ENCODE assay signal across 15 cellular contexts in the genomic region with DNA sequence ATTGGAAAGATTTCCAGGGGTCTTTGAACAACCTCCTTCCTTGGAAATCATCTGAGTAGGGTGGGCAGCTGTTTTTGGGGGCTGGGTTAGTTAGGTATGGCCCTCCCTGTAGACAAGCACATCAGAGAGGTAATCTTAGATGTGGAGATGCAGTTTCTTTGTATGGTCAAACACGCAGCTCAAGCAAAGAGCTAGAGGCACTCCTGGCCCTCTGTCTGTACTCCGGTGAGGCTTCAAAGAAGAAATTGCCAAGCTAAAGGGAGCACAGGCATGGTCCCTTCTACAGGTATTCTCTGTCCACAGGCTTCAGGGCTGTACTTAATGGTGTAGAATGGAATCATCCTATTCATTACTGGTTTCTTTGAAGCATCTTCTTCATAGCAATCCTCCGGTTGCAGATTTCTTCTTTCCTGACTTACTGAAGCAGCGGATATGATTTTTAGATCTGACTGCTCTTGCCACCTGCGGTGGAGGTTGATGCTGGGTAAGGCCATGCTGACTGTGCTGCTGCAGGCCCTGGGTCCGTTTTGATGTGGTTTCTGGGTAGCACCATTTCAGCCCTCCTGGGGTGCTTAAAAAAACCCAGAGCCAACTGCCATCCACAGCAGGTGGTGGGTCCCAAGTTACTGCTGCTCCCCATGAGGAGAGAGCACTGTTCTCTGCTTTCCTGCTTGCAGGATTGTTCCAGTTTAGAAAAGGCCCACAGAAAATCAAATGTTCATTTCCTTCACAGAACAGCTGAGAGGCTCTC.
DNase-seq lines count a peak whose midpoint lies in the region; ATAC-seq and TF ChIP-seq lines count a peak whose summit lies in the region.
"Had no signal": no experiment of that assay in that cellular context is flagged by ENCODE, and none has a peak within 500 bp of the region (broad histone marks: within the 10 kb centered on the region; RNA-seq: fewer than 3 reads in every experiment).

No MANE protein-coding gene starts in this region.

- H3K27me3 Mint-ChIP-seq in activated T-helper 1 cell treated with anti-CD3 and anti-CD28 coated beads, Interleukin-12 subunit alpha, Interleukin-12 subunit beta, Interleukin-2, Interleukin-4 antibody, amounts not matched to agents 30 ng/mL and 10 ng/mL and 1 ng/mL, durations not matched to agents 14 hours and 24 hours and 36 hours (ENCODE audit: insufficient read depth) = no peaks in the 10 kb centered on the region
- peaks cover 20% of the 10 kb centered on the region for H3K27me3 Mint-ChIP-seq in stimulated activated memory B cell treated with anti-CD40 and anti-IgM and Interleukin-4, amounts not matched to agents 10 μg/mL and 1 μg/mL and 100 μg/mL, for 72 hours

- H3K36me3 ChIP-seq in MM.1S (replicated peaks; ENCODE audit: insufficient read depth, low read length) = no peaks in the 10 kb centered on the region
- no peaks in the 10 kb centered on the region for H3K36me3 ChIP-seq in adrenal gland (replicated peaks in 1 of 2)
- H3K36me3 ChIP-seq: cardiac muscle cell had no signal

- H3K36me3 Mint-ChIP-seq in activated T-helper 1 cell treated with anti-CD3 and anti-CD28 coated beads, Interleukin-12 subunit alpha, Interleukin-12 subunit beta, Interleukin-2, Interleukin-4 antibody, amounts not matched to agents 30 ng/mL and 10 ng/mL and 1 ng/mL, durations not matched to agents 14 hours and 24 hours and 36 hours (ENCODE audit: low read depth) = peaks cover 16% of the 10 kb centered on the region
- no peaks in the 10 kb centered on the region for H3K36me3 Mint-ChIP-seq in stimulated activated memory B cell treated with anti-CD40 and anti-IgM and Interleukin-4, amounts not matched to agents 10 μg/mL and 1 μg/mL and 100 μg/mL, for 72 hours

- H3K27me3 ChIP-seq in MM.1S (replicated peaks; ENCODE audit: insufficient read depth, low read length) = no peaks in the 10 kb centered on the region
- no peaks in the 10 kb centered on the region for H3K27me3 ChIP-seq in adrenal gland

- WGBS in adrenal gland, 4 donors = 83 to 94% (median 85%) methylated on average over 6 of the region's 6 CpGs

- no peak for TF ChIP-seq POLR2A in adrenal gland (IDR thresholded peaks at IDR 0.05)

- intact Hi-C loops in activated T-helper 1 cell treated with anti-CD3 and anti-CD28 coated beads, Interleukin-12 subunit alpha, Interleukin-12 subunit beta, Interleukin-2, Interleukin-4 antibody, amounts not matched to agents 30 ng/mL and 10 ng/mL and 1 ng/mL, durations not matched to agents 14 hours and 24 hours and 36 hours (cut with micrococcal nuclease) = no loop called here
- intact Hi-C loops in adrenal gland (cut with DNase I) = no loop called here

- no peaks in the 10 kb centered on the region for H3F3A ChIP-seq in MM.1S (ENCODE audit: insufficient read depth, low read length)

- no peak overlapping the region for H3K4me3 ChIP-seq in MM.1S (ENCODE audit: low read length)
- H3K4me3 ChIP-seq in adrenal gland = no peak overlapping the region
- H3K4me3 ChIP-seq: cardiac muscle cell had no signal

- H2AFZ ChIP-seq in MM.1S (ENCODE audit: low read length) = 0 out of 2 replicates have a peak overlapping the region, but pooled peaks have one; percentile 16
- H2AFZ ChIP-seq: parathyroid adenoma had no signal

- H4K20me1 ChIP-seq in MM.1S (ENCODE audit: insufficient read depth, low read length) = no peaks in the 10 kb centered on the region

- DNase-seq in stimulated activated CD4-positive, alpha-beta T cell treated with anti-CD3 and anti-CD28 coated beads, Interleukin-15, amount 100 ng/mL, for 24 hours = peak; percentile 47
- DNase-seq in stimulated activated CD4-positive, alpha-beta T cell treated with anti-CD3 and anti-CD28 coated beads, Interleukin-2, amount 100 ng/mL, for 48 hours = no peak
- peak; percentile 90 for DNase-seq in MM.1S
- DNase-seq in activated T-helper 1 cell treated with anti-CD3 and anti-CD28 coated beads, Interleukin-12 subunit alpha, Interleukin-12 subunit beta, Interleukin-2, Interleukin-4 antibody, amounts not matched to agents 30 ng/mL and 10 ng/mL and 1 ng/mL, durations not matched to agents 14 hours and 24 hours and 36 hours (ENCODE audit: low spot score) = peak; percentile 49
- DNase-seq in adrenal gland = no peak
- no peak for DNase-seq in HUDEP-2 (lab: John Stamatoyannopoulos, UW; ENCODE audit: unreplicated experiment in 76 of 76)
- DNase-seq in NOMO-1 treated with dmso at 0.1 percent for 144 hours (lab: John Stamatoyannopoulos, UW; ENCODE audit: unreplicated experiment) = no peak
- DNase-seq: kidney; midbrain; NCI-H1417 treated with DMSO at 0.1 percent for 48 hours; NCI-H510A treated with DMSO at 0.1 percent for 48 hours; stimulated activated CD4-positive, alpha-beta T cell treated with anti-CD3 and anti-CD28 coated beads, Interleukin-12 subunit alpha, Interleukin-12 subunit beta, amount 100 ng/mL, for 4 hours had no signal

- H3K4me3 Mint-ChIP-seq in activated T-helper 1 cell treated with anti-CD3 and anti-CD28 coated beads, Interleukin-12 subunit alpha, Interleukin-12 subunit beta, Interleukin-2, Interleukin-4 antibody, amounts not matched to agents 30 ng/mL and 10 ng/mL and 1 ng/mL, durations not matched to agents 14 hours and 24 hours and 36 hours = peak overlapping the region; percentile 40
- H3K4me3 Mint-ChIP-seq in stimulated activated memory B cell treated with anti-CD40 and anti-IgM and Interleukin-4, amounts not matched to agents 10 μg/mL and 1 μg/mL and 100 μg/mL, for 72 hours = no peak overlapping the region

- H3K27ac Mint-ChIP-seq in activated T-helper 1 cell treated with anti-CD3 and anti-CD28 coated beads, Interleukin-12 subunit alpha, Interleukin-12 subunit beta, Interleukin-2, Interleukin-4 antibody, amounts not matched to agents 30 ng/mL and 10 ng/mL and 1 ng/mL, durations not matched to agents 14 hours and 24 hours and 36 hours = peak overlapping the region; percentile 59
- H3K27ac Mint-ChIP-seq in stimulated activated memory B cell treated with anti-CD40 and anti-IgM and Interleukin-4, amounts not matched to agents 10 μg/mL and 1 μg/mL and 100 μg/mL, for 72 hours = no peak overlapping the region

- H3K79me2 ChIP-seq in MM.1S (ENCODE audit: low read length) = no peaks in the 10 kb centered on the region
- H3K79me2 ChIP-seq: parathyroid adenoma had no signal

- H3K9me3 Mint-ChIP-seq in activated T-helper 1 cell treated with anti-CD3 and anti-CD28 coated beads, Interleukin-12 subunit alpha, Interleukin-12 subunit beta, Interleukin-2, Interleukin-4 antibody, amounts not matched to agents 30 ng/mL and 10 ng/mL and 1 ng/mL, durations not matched to agents 14 hours and 24 hours and 36 hours = peaks cover 15% of the 10 kb centered on the region
- peaks cover 4% of the 10 kb centered on the region for H3K9me3 Mint-ChIP-seq in stimulated activated memory B cell treated with anti-CD40 and anti-IgM and Interleukin-4, amounts not matched to agents 10 μg/mL and 1 μg/mL and 100 μg/mL, for 72 hours

- H3K9me3 ChIP-seq in MM.1S (replicated peaks; ENCODE audit: insufficient read depth, low read length) = no peaks in the 10 kb centered on the region
- no peaks in the 10 kb centered on the region for H3K9me3 ChIP-seq in adrenal gland (replicated peaks in 1 of 3)

- H3K9me2 ChIP-seq in MM.1S (replicated peaks; ENCODE audit: insufficient read depth, low read length) = no peaks in the 10 kb centered on the region

- TF ChIP-seq CTCF in MM.1S (IDR thresholded peaks at IDR 0.05; ENCODE audit: low read length) = no peak
- no peak for TF ChIP-seq CTCF in adrenal gland (IDR thresholded peaks at IDR 0.05)

- ATAC-seq in stimulated activated memory B cell treated with anti-CD40 and anti-IgM and Interleukin-4, amounts not matched to agents 10 μg/mL and 1 μg/mL and 100 μg/mL, for 72 hours = peak; percentile 49

- H3K4me2 ChIP-seq in MM.1S (ENCODE audit: low read depth, low read length) = peak overlapping the region; percentile 1; the same call in 1 of the 2 replicates

- H3K4me1 Mint-ChIP-seq in activated T-helper 1 cell treated with anti-CD3 and anti-CD28 coated beads, Interleukin-12 subunit alpha, Interleukin-12 subunit beta, Interleukin-2, Interleukin-4 antibody, amounts not matched to agents 30 ng/mL and 10 ng/mL and 1 ng/mL, durations not matched to agents 14 hours and 24 hours and 36 hours (ENCODE audit: low read depth) = peaks cover 67% of the 10 kb centered on the region
- peaks cover 8% of the 10 kb centered on the region for H3K4me1 Mint-ChIP-seq in stimulated activated memory B cell treated with anti-CD40 and anti-IgM and Interleukin-4, amounts not matched to agents 10 μg/mL and 1 μg/mL and 100 μg/mL, for 72 hours

- H3K27ac ChIP-seq in MM.1S (ENCODE audit: low read length) = peak overlapping the region; percentile 47; the same call in 1 of the 2 replicates
- no peak overlapping the region for H3K27ac ChIP-seq in adrenal gland
- H3K27ac ChIP-seq: cardiac muscle cell, parathyroid adenoma had no signal

- H3K4me1 ChIP-seq in MM.1S (ENCODE audit: low read length) = peaks cover 22% of the 10 kb centered on the region
- H3K4me1 ChIP-seq in adrenal gland (replicated peaks in 1 of 2) = no peaks in the 10 kb centered on the region
- H3K4me1 ChIP-seq: parathyroid adenoma had no signal

- no peak overlapping the region for H3K9ac ChIP-seq in MM.1S (ENCODE audit: low read length)
- H3K9ac ChIP-seq: parathyroid adenoma had no signal

Comparison
In these comparisons a context has a peak if more than half of its experiments do, and no peak if none do; other contexts are left out.
1. DNase-seq: peak in stimulated activated CD4-positive, alpha-beta T cell treated with anti-CD3 and anti-CD28 coated beads, Interleukin-15, amount 100 ng/mL, for 24 hours (single experiment), MM.1S (single experiment) and activated T-helper 1 cell treated with anti-CD3 and anti-CD28 coated beads, Interleukin-12 subunit alpha, Interleukin-12 subunit beta, Interleukin-2, Interleukin-4 antibody, amounts not matched to agents 30 ng/mL and 10 ng/mL and 1 ng/mL, durations not matched to agents 14 hours and 24 hours and 36 hours (single experiment); none in stimulated activated CD4-positive, alpha-beta T cell treated with anti-CD3 and anti-CD28 coated beads, Interleukin-2, amount 100 ng/mL, for 48 hours (0 of 2), adrenal gland (0 of 7), HUDEP-2 (0 of 76) and NOMO-1 treated with dmso at 0.1 percent for 144 hours (single experiment).